ENCODE assay signal across 34 cellular contexts in genomic region chr1:78541479-78541878, GRCh38. TPM values are rescaled to one million over a fixed set of nuclear protein-coding genes. Genes with fewer than 3 reads are reported as not detected.
"Had no signal": no experiment of that assay in that cellular context is flagged by ENCODE, and none has a peak within 500 bp of the region (broad histone marks: within the 10 kb centered on the region; RNA-seq: fewer than 3 reads in every experiment).

No MANE protein-coding gene starts in this region.

- ATAC-seq: activated naive CD4-positive, alpha-beta T cell treated with anti-CD3 and anti-CD28 coated beads, Interleukin-2, amount 50 U/mL, for 72 hours; activated naive CD8-positive, alpha-beta T cell treated with anti-CD3 and anti-CD28 coated beads, Interleukin-2, amount 50 U/mL, for 24 hours; activated T-cell treated with anti-CD3 and anti-CD28 coated beads, Interleukin-2, amount 50 U/mL, for 4 hours; activated T-cell treated with anti-CD3 and anti-CD28 coated beads, Interleukin-2, amount 50 U/mL, for 72 hours; activated T-helper 17 cell treated with anti-CD3 and anti-CD28 coated beads, Interleukin-2, amount 50 U/mL, for 72 hours; body of pancreas had no signal

- H3K27me3 ChIP-seq: adrenal gland, ascending aorta, body of pancreas, brain microvascular endothelial cell, breast epithelium, cardiac muscle cell had no signal

- H3K36me3 ChIP-seq: adrenal gland, ascending aorta, brain microvascular endothelial cell, breast epithelium, cardiac muscle cell had no signal

- FAIRE-seq: astrocyte, bronchial epithelial cell had no signal

- H3K27ac ChIP-seq: adrenal gland, ascending aorta, body of pancreas, brain microvascular endothelial cell, breast epithelium, cardiac muscle cell had no signal

- H3K9me3 ChIP-seq: adrenal gland, ascending aorta, body of pancreas, breast epithelium had no signal

- H3K4me3 ChIP-seq: adrenal gland, ascending aorta, body of pancreas, breast epithelium, cardiac muscle cell had no signal

- DNase-seq: activated effector memory CD4-positive, alpha-beta T cell treated with anti-CD3 and anti-CD28 coated beads, Interleukin-2, amount 50 U/mL, for 16 hours; activated effector memory CD4-positive, alpha-beta T cell treated with Interleukin-2 at 50 U/mL for 16 hours; activated gamma-delta T cell; activated gamma-delta T cell treated with Interleukin-2 at 50 U/mL for 16 hours; activated naive CD4-positive, alpha-beta T cell; activated naive CD4-positive, alpha-beta T cell treated with anti-CD3 and anti-CD28 coated beads for 36 hours; activated naive CD4-positive, alpha-beta T cell treated with anti-CD3 and anti-CD28 coated beads, Interleukin-2, amount 10 ng/mL, durations not matched to agents 7 days and 5 days; activated naive CD4-positive, alpha-beta T cell treated with anti-CD3 and anti-CD28 coated beads, Interleukin-2, amount 50 U/mL, for 16 hours; activated naive CD4-positive, alpha-beta T cell treated with Interleukin-2 at 50 U/mL for 16 hours; activated naive CD8-positive, alpha-beta T cell treated with anti-CD3 and anti-CD28 coated beads for 36 hours; activated naive CD8-positive, alpha-beta T cell treated with anti-CD3 and anti-CD28 coated beads, Interleukin-2, amount 10 ng/mL, durations not matched to agents 7 days and 5 days; activated naive CD8-positive, alpha-beta T cell treated with anti-CD3 and anti-CD28 coated beads, Interleukin-2, amount 50 U/mL, for 24 hours; activated T-cell treated with anti-CD3 and anti-CD28 coated beads, Interleukin-2, amount 50 U/mL, for 4 hours; activated T-cell treated with anti-CD3 and anti-CD28 coated beads, Interleukin-2, amount 50 U/mL, for 48 hours; activated T-cell treated with anti-CD3 and anti-CD28 coated beads, Interleukin-2, amount 50 U/mL, for 72 hours; adrenal gland; amniotic stem cell; amygdala; anterior cingulate cortex; aorta; body of pancreas; brain microvascular endothelial cell; caudate nucleus; central memory CD4-positive, alpha-beta T cell; cerebellar nuclear complex had no signal

- H3K4me1 ChIP-seq: adrenal gland, ascending aorta, body of pancreas, breast epithelium had no signal

RNA-seq across cellular contexts. Expression of gene PTGFR, which starts 50.7 kb away (rescaled TPM):
- total RNA-seq: activated naive CD4-positive, alpha-beta T cell treated with anti-CD3 and anti-CD28 coated beads for 36 hours; activated naive CD4-positive, alpha-beta T cell treated with anti-CD3 and anti-CD28 coated beads, Interleukin-2, amount 50 U/mL, for 72 hours; activated naive CD8-positive, alpha-beta T cell treated with anti-CD3 and anti-CD28 coated beads for 36 hours; activated naive CD8-positive, alpha-beta T cell treated with anti-CD3 and anti-CD28 coated beads, Interleukin-2, amount 10 ng/mL, durations not matched to agents 7 days and 5 days; activated T-cell treated with anti-CD3 and anti-CD28 coated beads, Interleukin-2, amount 50 U/mL, for 4 hours; activated T-cell treated with anti-CD3 and anti-CD28 coated beads, Interleukin-2, amount 50 U/mL, for 72 hours; activated T-helper 1 cell treated with anti-CD3 and anti-CD28 coated beads, Interleukin-12 subunit alpha, Interleukin-12 subunit beta, Interleukin-2, Interleukin-4 antibody, amounts not matched to agents 30 ng/mL and 10 ng/mL and 1 ng/mL, durations not matched to agents 14 hours and 24 hours and 36 hours; activated T-helper 17 cell treated with anti-CD3 and anti-CD28 coated beads, Interleukin-2, amount 50 U/mL, for 72 hours; activated T-helper 2 cell treated with anti-CD3 and anti-CD28 coated beads, Interferon-gamma antibody, Interleukin-2, Interleukin-4, amounts not matched to agents 10 μg/mL and 5 μg/mL and 100 μg/mL, durations not matched to agents 14 hours and 24 hours and 36 hours; cardiac muscle cell had no signal
- polyA plus RNA-seq: cardiac muscle cell had no signal
